In the genomic region with DNA sequence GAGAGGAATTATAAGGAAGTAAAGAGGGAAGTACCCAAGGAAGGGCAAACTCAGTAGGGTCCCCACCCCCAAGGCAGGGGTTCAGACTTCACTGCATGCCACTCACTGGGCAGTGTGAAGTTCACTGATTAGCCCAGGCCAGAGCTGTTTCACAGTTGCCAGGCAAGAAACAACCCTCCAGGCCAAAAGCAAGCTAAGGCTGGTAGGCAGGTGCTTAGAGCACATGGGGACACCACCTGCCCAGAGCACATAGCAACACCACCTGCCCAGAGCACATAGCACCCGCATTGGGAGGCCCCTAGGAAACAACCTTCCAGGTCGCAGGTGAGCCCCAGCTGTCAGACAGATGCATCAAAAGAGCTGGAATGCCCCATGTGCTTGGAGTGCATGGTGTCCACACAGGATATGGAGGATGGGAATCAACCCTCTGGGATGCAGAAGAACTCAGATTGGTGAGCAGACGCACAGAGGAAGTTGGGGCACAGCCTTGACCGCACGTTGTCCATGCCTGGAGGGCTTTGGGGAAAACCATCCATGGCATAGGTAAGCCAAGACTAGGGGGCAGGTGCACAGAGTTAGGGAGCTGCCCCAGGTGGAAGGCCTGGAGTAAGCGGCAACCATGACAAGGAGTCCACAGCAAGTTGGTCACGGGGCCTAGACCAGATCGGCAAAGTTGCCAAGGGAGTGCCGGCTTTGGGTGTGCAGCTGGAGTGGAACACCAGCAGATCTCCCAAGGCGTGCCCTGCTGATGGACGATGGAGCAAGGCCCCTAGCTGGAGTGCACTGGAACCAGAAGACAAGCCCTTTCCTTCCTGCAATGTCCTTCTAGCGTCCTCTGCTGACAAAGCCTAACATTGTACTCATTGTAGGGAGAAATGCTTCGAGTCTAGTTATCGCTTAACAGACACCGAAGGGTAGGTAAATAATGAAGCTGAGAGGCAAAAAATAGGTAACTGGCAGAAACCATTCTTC, we compare ENCODE assay signal across 1 cellular context.
TF ChIP-seq lines count a peak whose summit lies in the region.

No MANE protein-coding gene starts in this region.

TF ChIP-seq in H1, 55 proteins besides CTCF, POLR2A, EP300 and RAD21:
- TF ChIP-seq RBBP5 (IDR thresholded peaks at IDR 0.05; ENCODE audit: borderline replicate concordance, low read depth, low read length): no peak
- TF ChIP-seq TEAD4 (IDR thresholded peaks at IDR 0.05; ENCODE audit: low read depth, low read length): no peak
- TF ChIP-seq CHD2 (IDR thresholded peaks at IDR 0.05; ENCODE audit: low read length): no peak
- TF ChIP-seq ZNF274 (IDR thresholded peaks at IDR 0.05; ENCODE audit: borderline replicate concordance, extremely low read depth, low read length): no peak
- no peak for TF ChIP-seq SP4 (IDR thresholded peaks at IDR 0.05; ENCODE audit: low read length)
- no peak for TF ChIP-seq MAFK (IDR thresholded peaks at IDR 0.05; ENCODE audit: low read depth, low read length)
- TF ChIP-seq SP1 (IDR thresholded peaks at IDR 0.05; ENCODE audit: low read depth, low read length): no peak
- TF ChIP-seq RXRA (IDR thresholded peaks at IDR 0.05; ENCODE audit: insufficient read depth, low read depth, low read length): no peak
- TF ChIP-seq CEBPB (IDR thresholded peaks at IDR 0.05; ENCODE audit: low read depth, low read length): no peak
- no peak for TF ChIP-seq GABPA (IDR thresholded peaks at IDR 0.05; ENCODE audit: borderline replicate concordance, insufficient read depth, low read length)
- TF ChIP-seq NRF1 (IDR thresholded peaks at IDR 0.05; ENCODE audit: low read depth, low read length): no peak
- TF ChIP-seq SRF (IDR thresholded peaks at IDR 0.05; ENCODE audit: low read depth, low read length): no peak
- TF ChIP-seq GTF2F1 (IDR thresholded peaks at IDR 0.05; ENCODE audit: borderline replicate concordance, low read depth, low read length): no peak
- no peak for TF ChIP-seq SUZ12 (IDR thresholded peaks at IDR 0.05; ENCODE audit: low read length)
- TF ChIP-seq, protein P1, sequence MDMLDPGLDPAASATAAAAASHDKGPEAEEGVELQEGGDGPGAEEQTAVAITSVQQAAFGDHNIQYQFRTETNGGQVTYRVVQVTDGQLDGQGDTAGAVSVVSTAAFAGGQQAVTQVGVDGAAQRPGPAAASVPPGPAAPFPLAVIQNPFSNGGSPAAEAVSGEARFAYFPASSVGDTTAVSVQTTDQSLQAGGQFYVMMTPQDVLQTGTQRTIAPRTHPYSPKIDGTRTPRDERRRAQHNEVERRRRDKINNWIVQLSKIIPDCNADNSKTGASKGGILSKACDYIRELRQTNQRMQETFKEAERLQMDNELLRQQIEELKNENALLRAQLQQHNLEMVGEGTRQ (IDR thresholded peaks at IDR 0.05; ENCODE audit: low read length): no peak
- TF ChIP-seq BACH1 (IDR thresholded peaks at IDR 0.05; ENCODE audit: low read length): no peak
